In genomic region chr15:40787344-40787841, GRCh38 we compare ENCODE assay signal across 8 cellular contexts. TPM values are rescaled to one million over a fixed set of nuclear protein-coding genes. Genes with fewer than 3 reads are reported as not detected.
DNase-seq lines count a peak whose midpoint lies in the region; ATAC-seq and TF ChIP-seq lines count a peak whose summit lies in the region.

No MANE protein-coding gene starts in this region.

- no peaks in the 10 kb centered on the region for H3K9me3 ChIP-seq in MG63

- H3K4me3 ChIP-seq in MG63, result no peak overlapping the region

- H3K27me3 ChIP-seq in MG63, result no peaks in the 10 kb centered on the region

- no peak for TF ChIP-seq CTCF in nephron (IDR thresholded peaks at IDR 0.05; ENCODE audit: unreplicated experiment in 3 of 3)
- TF ChIP-seq CTCF in CD14-positive monocyte (IDR thresholded peaks at IDR 0.05), result no peak

- peak; percentile 74 for DNase-seq in AML-193 (lab: John Stamatoyannopoulos, UW)
- peak; percentile 54 for DNase-seq in MG63
- DNase-seq in T1000 (lab: John Stamatoyannopoulos, UW), result peak; percentile 15
- peak in 1 of 2 donors; percentile 32 for DNase-seq in central memory CD8-positive, alpha-beta T cell (ENCODE audit: low spot score in 2 of 2)
- no peak for DNase-seq in NCI-H1930 (lab: John Stamatoyannopoulos, UW)
- no peak for DNase-seq in epidermal melanocyte (ENCODE audit: insufficient read length, low spot score)
- DNase-seq in CD14-positive monocyte (ENCODE audit: low spot score), result no peak

- H3K27ac Mint-ChIP-seq in central memory CD8-positive, alpha-beta T cell (ENCODE audit: low read depth), result no peak overlapping the region
- H3K27ac Mint-ChIP-seq in nephron (peak overlapping the region; percentile 47 to 89 (median 71)), CD14-positive monocyte (peak overlapping the region in 1 of 7 donors; percentile 26)

- peaks cover 14% of the 10 kb centered on the region for H3K36me3 ChIP-seq in MG63

- H3K4me3 Mint-ChIP-seq in central memory CD8-positive, alpha-beta T cell, result no peak overlapping the region
- H3K4me3 Mint-ChIP-seq in nephron (no peak overlapping the region), CD14-positive monocyte (no peak overlapping the region)

- H3K36me3 Mint-ChIP-seq in central memory CD8-positive, alpha-beta T cell (ENCODE audit: insufficient read depth), result peaks cover 8% of the 10 kb centered on the region
- peaks cover 10% of the 10 kb centered on the region for H3K36me3 Mint-ChIP-seq in nephron (ENCODE audit: low read depth)
- peaks cover 21 to 42% of the 10 kb centered on the region in 2 donors for H3K36me3 Mint-ChIP-seq in CD14-positive monocyte

- ATAC-seq in central memory CD8-positive, alpha-beta T cell (replicated peaks; ENCODE audit: extremely low read depth, poor library complexity, severe bottlenecking), result peak; percentile 85

- intact Hi-C loops in CD14-positive monocyte (cut with micrococcal nuclease), result loop anchor here in 1 of 2 donors (10.0 kb wide), 1 partner anchor 103 kb away; no protein-coding TSS in a partner anchor

- peaks cover 25% of the 10 kb centered on the region for H3K4me1 Mint-ChIP-seq in central memory CD8-positive, alpha-beta T cell
- H3K4me1 Mint-ChIP-seq in nephron, result no peaks in the 10 kb centered on the region
- H3K4me1 Mint-ChIP-seq in CD14-positive monocyte, result peaks cover 26% of the 10 kb centered on the region

- H3K27me3 Mint-ChIP-seq in central memory CD8-positive, alpha-beta T cell, result no peaks in the 10 kb centered on the region
- no peaks in the 10 kb centered on the region for H3K27me3 Mint-ChIP-seq in nephron (ENCODE audit: low read depth)
- peaks cover 0 to 10% (median 2%) of the 10 kb centered on the region in 3 donors for H3K27me3 Mint-ChIP-seq in CD14-positive monocyte (ENCODE audit: low read depth in 3 of 3)

- H3K9me3 Mint-ChIP-seq in central memory CD8-positive, alpha-beta T cell, result no peaks in the 10 kb centered on the region
- H3K9me3 Mint-ChIP-seq in nephron (no peaks in the 10 kb centered on the region), CD14-positive monocyte (no peaks in the 10 kb centered on the region)

RNA-seq across cellular contexts. Expression of gene C15orf62, which starts 17.6 kb away (rescaled TPM):
- not detected in 2 replicates for total RNA-seq in MG63 (2014; rRNA removed; shearing (Covaris generic); ENCODE audit: low replicate concordance)
- under 1 TPM in 1 of 2 donors, not detected in 1; 0.23 TPM for polyA plus RNA-seq in CD14-positive monocyte

RNA-seq across cellular contexts. Expression of gene ZFYVE19, which starts 19.5 kb away (rescaled TPM):
- 6.4 and 27.8 TPM in 2 replicates for total RNA-seq in MG63 (2014; rRNA removed; shearing (Covaris generic); ENCODE audit: low replicate concordance)
- 10 to 100 TPM in 1 of 2 donors, 1 to 10 TPM in 1; 8.2 to 10.3 TPM for polyA plus RNA-seq in CD14-positive monocyte

RNA-seq across cellular contexts. Expression of gene DNAJC17, which starts 19.9 kb away (rescaled TPM):
- 44.9 and 75.8 TPM in 2 replicates for total RNA-seq in MG63 (2014; rRNA removed; shearing (Covaris generic); ENCODE audit: low replicate concordance)
- polyA plus RNA-seq in CD14-positive monocyte, result 10 to 100 TPM; 15.7 to 21.5 TPM

RNA-seq across cellular contexts. Expression of gene GCHFR, which starts 23.5 kb away (rescaled TPM):
- 3.5 and 4.4 TPM in 2 replicates for total RNA-seq in MG63 (2014; rRNA removed; shearing (Covaris generic); ENCODE audit: low replicate concordance)
- polyA plus RNA-seq in CD14-positive monocyte, result 10 to 100 TPM; 45.9 to 46.7 TPM

RNA-seq across cellular contexts. Expression of gene RMDN3, which starts 32.3 kb away (rescaled TPM):
- total RNA-seq in MG63 (2014; rRNA removed; shearing (Covaris generic); ENCODE audit: low replicate concordance), result 43.1 and 53.4 TPM in 2 replicates
- 10 to 100 TPM in 1 of 2 donors, 1 to 10 TPM in 1; 9.8 to 13.2 TPM for polyA plus RNA-seq in CD14-positive monocyte

Comparison
In these comparisons a context has a peak if more than half of its experiments do, and no peak if none do; other contexts are left out.
1. DNase-seq: peak in AML-193 (2 of 2), MG63 (single experiment) and T1000 (single experiment); none in NCI-H1930 (0 of 2), epidermal melanocyte (single experiment) and CD14-positive monocyte (single experiment).